ENCODE assay signal across 1 cellular context in genomic region chr5:82924241-82924989, GRCh38.
TF ChIP-seq lines count a peak whose summit lies in the region.

No MANE protein-coding gene starts in this region.

TF ChIP-seq in HepG2, 621 proteins besides CTCF, POLR2A, EP300 and RAD21 (continued from another document):
- TF ChIP-seq CEBPG (CRISPR knock-in tag; IDR thresholded peaks at IDR 0.05) (peak; percentile 45; the same call in 1 of the 2 replicates), GLMP (CRISPR knock-in tag; IDR thresholded peaks at IDR 0.05; ENCODE audit: borderline replicate concordance) (no peak)
